ENCODE assay signal across 9 cellular contexts in the genomic region with DNA sequence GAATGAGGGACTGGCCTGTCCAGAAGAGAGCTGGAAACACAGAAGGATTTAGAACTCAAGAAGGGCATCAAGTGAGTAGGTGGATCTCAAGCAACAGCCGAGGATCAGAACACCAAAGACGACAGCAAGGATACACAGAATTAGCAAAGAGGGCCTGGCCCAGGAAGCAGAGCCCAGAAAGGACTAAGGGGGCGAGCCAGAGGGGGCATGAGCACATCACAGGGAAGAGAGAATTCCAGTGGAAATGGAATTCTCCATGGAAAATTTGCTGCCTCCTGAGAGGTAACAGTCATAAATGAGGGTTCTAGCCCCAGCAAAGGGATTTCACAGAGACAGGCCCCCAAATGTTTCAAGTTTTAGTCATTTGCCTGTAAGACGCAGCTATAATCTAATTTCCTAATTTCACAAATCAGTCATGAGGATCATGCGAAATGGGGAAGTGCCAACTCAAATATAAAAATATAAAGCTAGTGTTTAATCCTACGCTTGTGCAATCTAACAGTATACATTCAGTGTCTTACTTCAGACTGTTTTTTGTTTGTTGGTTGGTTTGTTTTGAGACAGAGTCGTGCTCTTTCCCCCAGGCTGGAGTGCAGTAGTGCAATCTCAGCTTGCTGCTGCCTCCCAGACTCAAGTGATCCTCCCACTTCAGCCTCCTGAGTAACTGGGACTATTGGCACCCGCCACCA. TPM values are rescaled to one million over a fixed set of nuclear protein-coding genes. Genes with fewer than 3 reads are reported as not detected.
A peak's percentile ranks its signal among the peaks of the same experiment; 100 is the strongest.
DNase-seq lines count a peak whose midpoint lies in the region; ATAC-seq and TF ChIP-seq lines count a peak whose summit lies in the region.
"Had no signal": no experiment of that assay in that cellular context is flagged by ENCODE, and none has a peak within 500 bp of the region (broad histone marks: within the 10 kb centered on the region; RNA-seq: fewer than 3 reads in every experiment).

No MANE protein-coding gene starts in this region.

- H3K4me3 ChIP-seq in heart right ventricle (no peak overlapping the region), upper lobe of right lung (no peak overlapping the region)
- H3K4me3 ChIP-seq: BLaER1 had no signal

- no peaks in the 10 kb centered on the region for H3K9me3 Mint-ChIP-seq in activated naive CD4-positive, alpha-beta T cell treated with anti-CD3 and anti-CD28 coated beads, Interleukin-2, amount 50 U/mL, for 72 hours

- intact Hi-C loops in heart right ventricle (cut with DNase I) = no loop called here
- intact Hi-C loops in Right ventricle myocardium inferior (cut with DNase I) = no loop called here
- intact Hi-C loops in upper lobe of right lung (cut with DNase I) = no loop called here

- peaks cover 2 to 62% (median 28%) of the 10 kb centered on the region in 9 donors for H3K4me1 ChIP-seq in heart right ventricle
- peaks cover 24% of the 10 kb centered on the region for H3K4me1 ChIP-seq in upper lobe of right lung
- H3K4me1 ChIP-seq: BLaER1 had no signal

- 86 to 91% methylated on average over 8 of the region's 8 CpGs for WGBS in heart right ventricle, 2 donors

- H3K27ac ChIP-seq in heart right ventricle = peak overlapping the region in 7 of 10 donors; percentile 1 to 86 (median 7)
- peak overlapping the region; percentile 80 for H3K27ac ChIP-seq in upper lobe of right lung
- H3K27ac ChIP-seq: BLaER1 had no signal

- peaks cover 6 to 42% of the 10 kb centered on the region in 2 donors for H3K36me3 Mint-ChIP-seq in activated naive CD4-positive, alpha-beta T cell treated with anti-CD3 and anti-CD28 coated beads, Interleukin-2, amount 50 U/mL, for 72 hours

- ATAC-seq in heart right ventricle (peak in 2 of 8 donors; percentile 6 to 29), Right ventricle myocardium inferior (no peak), upper lobe of right lung (peak; percentile 76), GM18502 (IDR thresholded peaks at IDR 0.05; ENCODE audit: poor library complexity, unreplicated experiment) (no peak)
- ATAC-seq in activated naive CD4-positive, alpha-beta T cell treated with anti-CD3 and anti-CD28 coated beads, Interleukin-2, amount 50 U/mL, for 72 hours = no peak

- no peak for TF ChIP-seq CTCF in heart right ventricle (IDR thresholded peaks at IDR 0.05)
- TF ChIP-seq CTCF in upper lobe of right lung (IDR thresholded peaks at IDR 0.05) = no peak

- H3K36me3 ChIP-seq in heart right ventricle (peaks cover 0 to 19% (median 0%) of the 10 kb centered on the region in 9 donors), upper lobe of right lung (no peaks in the 10 kb centered on the region)
- H3K36me3 ChIP-seq: BLaER1 had no signal

- DNase-seq in heart right ventricle (no peak), Right ventricle myocardium inferior (ENCODE audit: missing footprints) (no peak), iris pigment epithelial cell (ENCODE audit: low read depth) (peak; percentile 69), upper lobe of right lung (no peak), iPS-NIHi11 (ENCODE audit: low spot score) (no peak)
- DNase-seq in activated naive CD4-positive, alpha-beta T cell treated with anti-CD3 and anti-CD28 coated beads, Interleukin-2, amount 50 U/mL, for 72 hours (ENCODE audit: low spot score in 2 of 2) = no peak
- no peak for DNase-seq in central memory CD4-positive, alpha-beta T cell

- no peaks in the 10 kb centered on the region for H3K9me3 ChIP-seq in heart right ventricle
- no peaks in the 10 kb centered on the region for H3K9me3 ChIP-seq in upper lobe of right lung
- H3K9me3 ChIP-seq: BLaER1 had no signal

- peak overlapping the region; percentile 90 to 99 for H3K27ac Mint-ChIP-seq in activated naive CD4-positive, alpha-beta T cell treated with anti-CD3 and anti-CD28 coated beads, Interleukin-2, amount 50 U/mL, for 72 hours

- H3K27me3 ChIP-seq in heart right ventricle (no peaks in the 10 kb centered on the region), upper lobe of right lung (no peaks in the 10 kb centered on the region)
- H3K27me3 ChIP-seq: BLaER1 had no signal

RNA-seq across cellular contexts. Expression of gene FNBP1, which starts 46.7 kb away (rescaled TPM):
- total RNA-seq in heart right ventricle = 10 to 100 TPM; 19.1 to 38.4 (median 23.8) TPM
- polyA plus RNA-seq in heart right ventricle = 10 to 100 TPM in 1 of 2 donors, 1 to 10 TPM in 1; 7.4 to 10.3 TPM
- 24.2 TPM for total RNA-seq in Right ventricle myocardium inferior
- 100 to 1,000 TPM; 183 to 199 TPM for total RNA-seq in activated naive CD4-positive, alpha-beta T cell treated with anti-CD3 and anti-CD28 coated beads, Interleukin-2, amount 50 U/mL, for 72 hours
- total RNA-seq in upper lobe of right lung = 50.0 TPM

RNA-seq across cellular contexts. Expression of gene GPR107, which starts 57.4 kb away (rescaled TPM):
- total RNA-seq in heart right ventricle = 10 to 100 TPM; 19.9 to 35.6 (median 24.2) TPM
- polyA plus RNA-seq in heart right ventricle = 10 to 100 TPM in 1 of 2 donors, 1 to 10 TPM in 1; 6.7 to 12.2 TPM
- 21.8 TPM for total RNA-seq in Right ventricle myocardium inferior
- 10 to 100 TPM; 23.1 to 41.8 TPM for total RNA-seq in activated naive CD4-positive, alpha-beta T cell treated with anti-CD3 and anti-CD28 coated beads, Interleukin-2, amount 50 U/mL, for 72 hours
- 39.3 TPM for total RNA-seq in upper lobe of right lung
